1 cellular context compared by ENCODE assay signal in genomic region chr2:102736607-102737409, GRCh38.
A peak's percentile ranks its signal among the peaks of the same experiment; 100 is the strongest.
TF ChIP-seq lines count a peak whose summit lies in the region.

No MANE protein-coding gene starts in this region.

TF ChIP-seq in K562, 482 proteins besides CTCF, POLR2A, EP300 and RAD21 (continued from another document and continues in another):
- TF ChIP-seq ZBTB26 (CRISPR knock-in tag; IDR thresholded peaks at IDR 0.05) (no peak), E2F6 (IDR thresholded peaks at IDR 0.05; ENCODE audit: borderline replicate concordance in 1 of 2, extremely low read depth in 1 of 2, insufficient read depth in 1 of 2, insufficient read length in 1 of 2, low read depth in 1 of 2, low read length in 1 of 2, poor library complexity in 1 of 2, severe bottlenecking in 1 of 2) (peak in 1 of 2 experiments; percentile 57), CHD1 (IDR thresholded peaks at IDR 0.05; ENCODE audit: low read length) (no peak), ZNF232 (CRISPR knock-in tag; IDR thresholded peaks at IDR 0.05) (no peak), XRCC5 (IDR thresholded peaks at IDR 0.05; ENCODE audit: low read depth, low read length) (no peak), HOXB6 (CRISPR knock-in tag; IDR thresholded peaks at IDR 0.05; ENCODE audit: borderline replicate concordance) (no peak), KDM5B (IDR thresholded peaks at IDR 0.05; ENCODE audit: insufficient replicate concordance, low read depth, low read length) (peak; percentile 97), HIVEP1 (CRISPR knock-in tag; IDR thresholded peaks at IDR 0.05) (no peak), FOXA1 (IDR thresholded peaks at IDR 0.05; ENCODE audit: borderline replicate concordance) (no peak), TFAM (CRISPR knock-in tag; conservative IDR thresholded peaks at IDR 0.05) (no peak), FIP1L1 (IDR thresholded peaks at IDR 0.05; ENCODE audit: low read depth, low read length, poor library complexity, severe bottlenecking) (no peak), NR1H2 (CRISPR knock-in tag; IDR thresholded peaks at IDR 0.05) (no peak), SP1 (CRISPR knock-in tag; IDR thresholded peaks at IDR 0.05) (peak; percentile 62), ZNF12 (CRISPR knock-in tag; IDR thresholded peaks at IDR 0.05) (peak; percentile 55; the same call in 1 of the 2 replicates), ZNF282 (CRISPR knock-in tag; IDR thresholded peaks at IDR 0.05) (no peak), NR2C1 (IDR thresholded peaks at IDR 0.05) (no peak), NR2C1 (tag; IDR thresholded peaks at IDR 0.05) (no peak), TCFL5 (CRISPR knock-in tag; conservative IDR thresholded peaks at IDR 0.05) (no peak), YBX1 (IDR thresholded peaks at IDR 0.05) (no peak), ETV6 (IDR thresholded peaks at IDR 0.05; ENCODE audit: borderline replicate concordance in 1 of 2, low read depth in 2 of 2, low read length in 1 of 2) (no peak), ETV6 (CRISPR knock-in tag; IDR thresholded peaks at IDR 0.05; ENCODE audit: borderline replicate concordance) (no peak), TCF15 (CRISPR knock-in tag; IDR thresholded peaks at IDR 0.05) (no peak), ZBTB33 (CRISPR knock-in tag; IDR thresholded peaks at IDR 0.05) (0 out of 2 replicates have a peak, but pooled peaks have one; percentile 26), ETS2 (tag; IDR thresholded peaks at IDR 0.05; ENCODE audit: borderline replicate concordance, poor library complexity, severe bottlenecking) (no peak), GTF2E2 (tag; IDR thresholded peaks at IDR 0.05) (no peak), PHF21A (IDR thresholded peaks at IDR 0.05; ENCODE audit: borderline replicate concordance, low read depth) (no peak), HNRNPL (IDR thresholded peaks at IDR 0.05; ENCODE audit: low read depth, low read length) (no peak), ZNF140 (CRISPR knock-in tag; IDR thresholded peaks at IDR 0.05) (no peak), ZNF780A (CRISPR knock-in tag; IDR thresholded peaks at IDR 0.05) (no peak), MTA1 (IDR thresholded peaks at IDR 0.05; ENCODE audit: borderline replicate concordance) (no peak), ZFX (CRISPR knock-in tag; IDR thresholded peaks at IDR 0.05) (peak; percentile 15; the same call in 1 of the 2 replicates), POLR2AphosphoS5 (IDR thresholded peaks at IDR 0.05; ENCODE audit: control insufficient read depth, insufficient read depth, low read depth, low read length) (0 out of 2 replicates have a peak, but pooled peaks have one; percentile 58), ZNF431 (CRISPR knock-in tag; IDR thresholded peaks at IDR 0.05) (no peak), PCBP2 (IDR thresholded peaks at IDR 0.05; ENCODE audit: low read depth, low read length, poor library complexity, severe bottlenecking) (no peak), MYBL2 (IDR thresholded peaks at IDR 0.05; ENCODE audit: low read depth) (no peak), MYBL2 (CRISPR knock-in tag; IDR thresholded peaks at IDR 0.05; ENCODE audit: borderline replicate concordance) (no peak), BDP1 (IDR thresholded peaks at IDR 0.05; ENCODE audit: insufficient read depth, insufficient read length) (no peak), SMARCE1 (IDR thresholded peaks at IDR 0.05) (0 out of 2 replicates have a peak, but pooled peaks have one; percentile 8), THAP7 (CRISPR knock-in tag; IDR thresholded peaks at IDR 0.05) (0 out of 2 replicates have a peak, but pooled peaks have one; percentile 49), CBX3 (IDR thresholded peaks at IDR 0.05; ENCODE audit: borderline replicate concordance in 1 of 2, low read length in 2 of 2) (no peak), MEIS2 (IDR thresholded peaks at IDR 0.05; ENCODE audit: partially characterized antibody) (peak; percentile 79), FOXA3 (CRISPR knock-in tag; conservative IDR thresholded peaks at IDR 0.05 in 1 of 2, IDR thresholded peaks at IDR 0.05 in 1 of 2) (no peak), MAZ (CRISPR knock-in tag; conservative IDR thresholded peaks at IDR 0.05 in 1 of 2, IDR thresholded peaks at IDR 0.05 in 1 of 2) (peak; percentile 84 to 92), MAX (CRISPR knock-in tag; IDR thresholded peaks at IDR 0.05) (0 out of 2 replicates have a peak, but pooled peaks have one; percentile 14), CHD7 (IDR thresholded peaks at IDR 0.05; ENCODE audit: low read depth, low read length) (no peak)
- TF ChIP-seq, protein P1, sequence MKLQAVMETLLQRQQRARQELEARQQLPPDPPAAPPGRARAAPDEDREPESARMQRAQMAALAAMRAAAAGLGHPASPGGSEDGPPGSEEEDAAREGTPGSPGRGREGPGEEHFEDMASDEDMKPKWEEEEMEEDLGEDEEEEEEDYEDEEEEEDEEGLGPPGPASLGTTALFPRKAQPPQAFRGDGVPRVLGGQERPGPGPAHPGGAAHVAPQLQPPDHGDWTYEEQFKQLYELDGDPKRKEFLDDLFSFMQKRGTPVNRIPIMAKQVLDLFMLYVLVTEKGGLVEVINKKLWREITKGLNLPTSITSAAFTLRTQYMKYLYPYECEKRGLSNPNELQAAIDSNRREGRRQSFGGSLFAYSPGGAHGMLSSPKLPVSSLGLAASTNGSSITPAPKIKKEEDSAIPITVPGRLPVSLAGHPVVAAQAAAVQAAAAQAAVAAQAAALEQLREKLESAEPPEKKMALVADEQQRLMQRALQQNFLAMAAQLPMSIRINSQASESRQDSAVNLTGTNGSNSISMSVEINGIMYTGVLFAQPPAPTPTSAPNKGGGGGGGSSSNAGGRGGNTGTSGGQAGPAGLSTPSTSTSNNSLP (IDR thresholded peaks at IDR 0.05; ENCODE audit: borderline replicate concordance, low read depth, low read length) = no peak
- TF ChIP-seq, protein P2, sequence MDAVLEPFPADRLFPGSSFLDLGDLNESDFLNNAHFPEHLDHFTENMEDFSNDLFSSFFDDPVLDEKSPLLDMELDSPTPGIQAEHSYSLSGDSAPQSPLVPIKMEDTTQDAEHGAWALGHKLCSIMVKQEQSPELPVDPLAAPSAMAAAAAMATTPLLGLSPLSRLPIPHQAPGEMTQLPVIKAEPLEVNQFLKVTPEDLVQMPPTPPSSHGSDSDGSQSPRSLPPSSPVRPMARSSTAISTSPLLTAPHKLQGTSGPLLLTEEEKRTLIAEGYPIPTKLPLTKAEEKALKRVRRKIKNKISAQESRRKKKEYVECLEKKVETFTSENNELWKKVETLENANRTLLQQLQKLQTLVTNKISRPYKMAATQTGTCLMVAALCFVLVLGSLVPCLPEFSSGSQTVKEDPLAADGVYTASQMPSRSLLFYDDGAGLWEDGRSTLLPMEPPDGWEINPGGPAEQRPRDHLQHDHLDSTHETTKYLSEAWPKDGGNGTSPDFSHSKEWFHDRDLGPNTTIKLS (IDR thresholded peaks at IDR 0.05; ENCODE audit: borderline replicate concordance, low read depth) = 0 out of 2 replicates have a peak, but pooled peaks have one; percentile 32
